8 cellular contexts compared by ENCODE assay signal in genomic region chr12:71438670-71439361, GRCh38. TPM values are rescaled to one million over a fixed set of nuclear protein-coding genes. Genes with fewer than 3 reads are reported as not detected.
DNase-seq lines count a peak whose midpoint lies in the region; ATAC-seq, FAIRE-seq and TF ChIP-seq lines count a peak whose summit lies in the region.

No MANE protein-coding gene starts in this region.

- dilution Hi-C loops in keratinocyte (cut with MboI; ENCODE audit: extremely low pct_ligation_motif_present, low sequenced_read_pairs), result no loop called here

- no peak for TF ChIP-seq POLR2A in heart left ventricle (IDR thresholded peaks at IDR 0.05)

- intact Hi-C loops in heart left ventricle (cut with DNase I) (no loop called here), Right ventricle myocardium inferior (cut with DNase I) (no loop called here)

- no peak for ATAC-seq in heart left ventricle
- ATAC-seq in Right ventricle myocardium inferior, result no peak
- ATAC-seq in activated T-helper 17 cell treated with anti-CD3 and anti-CD28 coated beads, Interleukin-2, amount 50 U/mL, for 72 hours (replicated peaks), result no peak
- no peak for ATAC-seq in HG02870 (IDR thresholded peaks at IDR 0.05; ENCODE audit: unreplicated experiment)
- no peak for ATAC-seq in HG02852 (IDR thresholded peaks at IDR 0.05; ENCODE audit: unreplicated experiment)
- ATAC-seq in HG02623 (IDR thresholded peaks at IDR 0.05; ENCODE audit: unreplicated experiment), result no peak

- H3K4me2 ChIP-seq in keratinocyte (ENCODE audit: control insufficient read depth, extremely low read depth, insufficient read depth, low read depth, low read length), result peak overlapping the region; percentile 62

- no peak overlapping the region for H2AFZ ChIP-seq in keratinocyte (ENCODE audit: control insufficient read depth, low read length)

- H3K36me3 Mint-ChIP-seq in activated T-helper 17 cell treated with anti-CD3 and anti-CD28 coated beads, Interleukin-2, amount 50 U/mL, for 72 hours (ENCODE audit: low read depth), result no peaks in the 10 kb centered on the region

- H3K36me3 ChIP-seq in heart left ventricle (no peaks in the 10 kb centered on the region), keratinocyte (ENCODE audit: control insufficient read depth in 2 of 2, extremely low read depth in 1 of 2, insufficient read depth in 2 of 2, low read length in 2 of 2) (no peaks in the 10 kb centered on the region)

- no peaks in the 10 kb centered on the region for H3K79me2 ChIP-seq in keratinocyte (ENCODE audit: control insufficient read depth, insufficient read depth, low read length)

- H3K4me1 Mint-ChIP-seq in activated T-helper 17 cell treated with anti-CD3 and anti-CD28 coated beads, Interleukin-2, amount 50 U/mL, for 72 hours, result peaks cover 9% of the 10 kb centered on the region

- peaks cover 9% of the 10 kb centered on the region for H3K9me3 Mint-ChIP-seq in activated T-helper 17 cell treated with anti-CD3 and anti-CD28 coated beads, Interleukin-2, amount 50 U/mL, for 72 hours

- WGBS in heart left ventricle, 4 donors, result 2 to 4% (median 3%) methylated on average over 17 of the region's 17 CpGs

- H3K27ac ChIP-seq in heart left ventricle (no peak overlapping the region), keratinocyte (ENCODE audit: control insufficient read depth, insufficient read depth, low read length) (no peak overlapping the region), substantia nigra (ENCODE audit: low read depth, low read length, poor library complexity, severe bottlenecking) (peak overlapping the region; percentile 74)

- peak overlapping the region; percentile 62 for H3K4me3 Mint-ChIP-seq in activated T-helper 17 cell treated with anti-CD3 and anti-CD28 coated beads, Interleukin-2, amount 50 U/mL, for 72 hours

- H3K9me3 ChIP-seq in heart left ventricle (peaks cover 0 to 18% (median 6%) of the 10 kb centered on the region in 12 donors), keratinocyte (ENCODE audit: control insufficient read depth, low read depth, low read length) (no peaks in the 10 kb centered on the region)

- H3K27me3 Mint-ChIP-seq in activated T-helper 17 cell treated with anti-CD3 and anti-CD28 coated beads, Interleukin-2, amount 50 U/mL, for 72 hours, result peaks cover 60% of the 10 kb centered on the region

- peaks cover 5 to 78% (median 43%) of the 10 kb centered on the region in 9 donors for H3K27me3 ChIP-seq in heart left ventricle
- H3K27me3 ChIP-seq in keratinocyte (ENCODE audit: control insufficient read depth, extremely low read depth, insufficient read depth, low read length), result peaks cover 57% of the 10 kb centered on the region

- no peak for DNase-seq in heart left ventricle
- no peak for DNase-seq in Right ventricle myocardium inferior (ENCODE audit: missing footprints)
- no peak for DNase-seq in keratinocyte (ENCODE audit: low read depth, low spot score)
- DNase-seq in substantia nigra (lab: John Stamatoyannopoulos, UW), result peak in 1 of 49 donors; percentile 16

- peaks cover 0 to 23% (median 9%) of the 10 kb centered on the region in 12 donors for H3K4me1 ChIP-seq in heart left ventricle
- peaks cover 14% of the 10 kb centered on the region for H3K4me1 ChIP-seq in keratinocyte (ENCODE audit: control insufficient read depth, extremely low read depth, insufficient read depth, low read length)

- H3K4me3 ChIP-seq in heart left ventricle, result peak overlapping the region in 10 of 12 donors; percentile 26 to 57 (median 48)
- H3K4me3 ChIP-seq in keratinocyte (ENCODE audit: control insufficient read depth in 2 of 3, extremely low read depth in 1 of 3, insufficient read depth in 2 of 3, low read depth in 1 of 3, low read length in 3 of 3), result peak overlapping the region in 1 of 3 experiments; percentile 50

- H4K20me1 ChIP-seq in keratinocyte (ENCODE audit: control insufficient read depth, extremely low read depth, insufficient read depth, low read length), result no peaks in the 10 kb centered on the region

- TF ChIP-seq CTCF in heart left ventricle (IDR thresholded peaks at IDR 0.05) (no peak), keratinocyte (optimal IDR thresholded peaks at IDR 0.05 in 1 of 3, IDR thresholded peaks at IDR 0.05 in 1 of 3, conservative IDR thresholded peaks at IDR 0.05 in 1 of 3; ENCODE audit: extremely low read depth in 1 of 3, insufficient read depth in 2 of 3, low read length in 3 of 3) (no peak)

- H3K27ac Mint-ChIP-seq in activated T-helper 17 cell treated with anti-CD3 and anti-CD28 coated beads, Interleukin-2, amount 50 U/mL, for 72 hours, result no peak overlapping the region

- no peak overlapping the region for H3K9ac ChIP-seq in keratinocyte (ENCODE audit: control insufficient read depth, extremely low read depth, insufficient read depth, low read length)

- FAIRE-seq in keratinocyte (lab: Jason Lieb, UNC), result no peak

- H3K9me1 ChIP-seq in keratinocyte (ENCODE audit: control insufficient read depth, extremely low read depth, insufficient read depth, low read length), result no peaks in the 10 kb centered on the region

RNA-seq across cellular contexts. Expression of gene LGR5, which starts 0.8 kb away (rescaled TPM):
- total RNA-seq in heart left ventricle (under 1 TPM in 3 of 9 donors, not detected in 6; 0.12 to 0.20 (median 0.15) TPM), Right ventricle myocardium inferior (not detected)
- polyA plus RNA-seq in heart left ventricle (under 1 TPM in 1 of 2 donors, not detected in 1; 0.03 TPM), keratinocyte (0.05 to 0.19 TPM (median 0.05 TPM) in 3 replicates)
- not detected for total RNA-seq in activated T-helper 17 cell treated with anti-CD3 and anti-CD28 coated beads, Interleukin-2, amount 50 U/mL, for 72 hours
- polyA plus RNA-seq in keratinocyte (2011; ENCODE audit: low read depth), result not detected
- polyA plus RNA-seq in keratinocyte (2011; cell fraction: cytosol; rRNA removed), result 0.03 and 0.04 TPM in 2 replicates
- 0.31 and 0.37 TPM in 2 replicates for polyA plus RNA-seq in keratinocyte (2011; cell fraction: nucleus; rRNA removed)
- 0.06 and 0.07 TPM in 2 replicates for polyA plus RNA-seq in keratinocyte (2012; ENCODE audit: low replicate concordance)
- polyA minus RNA-seq in keratinocyte, result 0.10 TPM in 1 of 3 replicates, not detected in the others
- polyA minus RNA-seq in keratinocyte (2011; cell fraction: cytosol; rRNA and poly(A)+ RNA removed), result not detected
- 0.21 and 0.54 TPM in 2 replicates for polyA minus RNA-seq in keratinocyte (2011; cell fraction: nucleus; rRNA and poly(A)+ RNA removed)
